ENCODE assay signal across 1 cellular context in genomic region chr22:24400726-24401596, GRCh38.
TF ChIP-seq lines count a peak whose summit lies in the region.

No MANE protein-coding gene starts in this region.

TF ChIP-seq in GM12878, 131 proteins besides CTCF, POLR2A, EP300 and RAD21 (continued from another document):
- 0 out of 2 replicates have a peak, but pooled peaks have one; percentile 12 for TF ChIP-seq ATF2 (IDR thresholded peaks at IDR 0.05; ENCODE audit: low read length)
- TF ChIP-seq NKRF (conservative IDR thresholded peaks at IDR 0.05): 0 out of 2 replicates have a peak, but pooled peaks have one; percentile 33
- peak; percentile 86; the same call in 2 of the 3 replicates for TF ChIP-seq POU2F2 (IDR thresholded peaks at IDR 0.05; ENCODE audit: borderline replicate concordance, low read depth, low read length)
- no peak for TF ChIP-seq BACH1 (IDR thresholded peaks at IDR 0.05; ENCODE audit: borderline replicate concordance)
- no peak for TF ChIP-seq PRDM15 (CRISPR knock-in tag; IDR thresholded peaks at IDR 0.05)
- peak; percentile 84; the same call in 1 of the 2 replicates for TF ChIP-seq STAT3 (IDR thresholded peaks at IDR 0.05; ENCODE audit: low read depth, low read length)
- TF ChIP-seq GATAD2B (conservative IDR thresholded peaks at IDR 0.05; ENCODE audit: low read depth): no peak
- 0 out of 2 replicates have a peak, but pooled peaks have one; percentile 30 for TF ChIP-seq FOXM1 (IDR thresholded peaks at IDR 0.05; ENCODE audit: low read depth, low read length)
- 0 out of 2 replicates have a peak, but pooled peaks have one; percentile 49 for TF ChIP-seq RCOR1 (conservative IDR thresholded peaks at IDR 0.05; ENCODE audit: low read depth, low read length)
- TF ChIP-seq ASH2L (IDR thresholded peaks at IDR 0.05; ENCODE audit: borderline replicate concordance, low read depth): no peak
- peak; percentile 84 for TF ChIP-seq CREB1 (IDR thresholded peaks at IDR 0.05; ENCODE audit: low read depth)
- peak; percentile 54 for TF ChIP-seq ATF7 (IDR thresholded peaks at IDR 0.05; ENCODE audit: low read depth)
- TF ChIP-seq RBBP5 (conservative IDR thresholded peaks at IDR 0.05): 0 out of 2 replicates have a peak, but pooled peaks have one; percentile 10
- peak; percentile 67; the same call in 1 of the 2 replicates for TF ChIP-seq SPI1 (IDR thresholded peaks at IDR 0.05; ENCODE audit: borderline replicate concordance, insufficient read depth, low read depth, low read length)
- TF ChIP-seq SIN3A (IDR thresholded peaks at IDR 0.05; ENCODE audit: low read depth, low read length): 0 out of 2 replicates have a peak, but pooled peaks have one; percentile 36
- TF ChIP-seq NFXL1 (IDR thresholded peaks at IDR 0.05; ENCODE audit: borderline replicate concordance): no peak
- 0 out of 4 replicates have a peak, but pooled peaks of 1 of the 2 experiments have one; percentile 14 for TF ChIP-seq IKZF2 (IDR thresholded peaks at IDR 0.05)
- 0 out of 2 replicates have a peak, but pooled peaks have one; percentile 48 for TF ChIP-seq EED (IDR thresholded peaks at IDR 0.05; ENCODE audit: low read depth)
- TF ChIP-seq MEF2A (IDR thresholded peaks at IDR 0.05; ENCODE audit: insufficient read depth, low read depth, low read length): 0 out of 2 replicates have a peak, but pooled peaks have one; percentile 12
- no peak for TF ChIP-seq TAF1 (IDR thresholded peaks at IDR 0.05; ENCODE audit: borderline replicate concordance, low read depth, low read length)
- 0 out of 2 replicates have a peak, but pooled peaks have one; percentile 9 for TF ChIP-seq IKZF1 (conservative IDR thresholded peaks at IDR 0.05)
- TF ChIP-seq CREM (IDR thresholded peaks at IDR 0.05; ENCODE audit: low read depth): peak; percentile 56; the same call in 1 of the 2 replicates
- TF ChIP-seq CHD1 (IDR thresholded peaks at IDR 0.05; ENCODE audit: low read depth, low read length): peak; percentile 84; the same call in 1 of the 2 replicates
- no peak for TF ChIP-seq PAX8 (IDR thresholded peaks at IDR 0.05)
- peak; percentile 86 for TF ChIP-seq RUNX3 (IDR thresholded peaks at IDR 0.05; ENCODE audit: low read length)
- no peak for TF ChIP-seq NR2C2 (IDR thresholded peaks at IDR 0.05; ENCODE audit: borderline replicate concordance, control insufficient read depth, insufficient read length, low read depth)
- TF ChIP-seq POLR2AphosphoS5 (IDR thresholded peaks at IDR 0.05; ENCODE audit: low read length): no peak; the same call in 1 of the 2 replicates
- peak in 1 of 2 experiments; percentile 19; a peak in 1 of 4 replicates for TF ChIP-seq ETV6 (conservative IDR thresholded peaks at IDR 0.05 in 1 of 2, IDR thresholded peaks at IDR 0.05 in 1 of 2; ENCODE audit: borderline replicate concordance in 1 of 2, low read depth in 1 of 2)
- no peak for TF ChIP-seq MTA2 (IDR thresholded peaks at IDR 0.05; ENCODE audit: low read depth)
- TF ChIP-seq SMC3 (IDR thresholded peaks at IDR 0.05; ENCODE audit: borderline replicate concordance, low read length): peak; percentile 11; the same call in 1 of the 2 replicates
- no peak for TF ChIP-seq PML (IDR thresholded peaks at IDR 0.05; ENCODE audit: low read length)
- 0 out of 2 replicates have a peak, but pooled peaks have one; percentile 38 for TF ChIP-seq NFIC (IDR thresholded peaks at IDR 0.05; ENCODE audit: low read depth, low read length)
- TF ChIP-seq BHLHE40 (IDR thresholded peaks at IDR 0.05; ENCODE audit: borderline replicate concordance in 1 of 2, low read depth in 2 of 2, low read length in 1 of 2): peak; percentile 46 to 47; a peak in 2 of 4 replicates
- no peak; the same call in 1 of the 2 replicates for TF ChIP-seq USF2 (IDR thresholded peaks at IDR 0.05; ENCODE audit: borderline replicate concordance, low read depth, low read length)
- TF ChIP-seq ZNF687 (IDR thresholded peaks at IDR 0.05): peak; percentile 81
